Comparison of ENCODE assay signal across 7 cellular contexts in the genomic region with DNA sequence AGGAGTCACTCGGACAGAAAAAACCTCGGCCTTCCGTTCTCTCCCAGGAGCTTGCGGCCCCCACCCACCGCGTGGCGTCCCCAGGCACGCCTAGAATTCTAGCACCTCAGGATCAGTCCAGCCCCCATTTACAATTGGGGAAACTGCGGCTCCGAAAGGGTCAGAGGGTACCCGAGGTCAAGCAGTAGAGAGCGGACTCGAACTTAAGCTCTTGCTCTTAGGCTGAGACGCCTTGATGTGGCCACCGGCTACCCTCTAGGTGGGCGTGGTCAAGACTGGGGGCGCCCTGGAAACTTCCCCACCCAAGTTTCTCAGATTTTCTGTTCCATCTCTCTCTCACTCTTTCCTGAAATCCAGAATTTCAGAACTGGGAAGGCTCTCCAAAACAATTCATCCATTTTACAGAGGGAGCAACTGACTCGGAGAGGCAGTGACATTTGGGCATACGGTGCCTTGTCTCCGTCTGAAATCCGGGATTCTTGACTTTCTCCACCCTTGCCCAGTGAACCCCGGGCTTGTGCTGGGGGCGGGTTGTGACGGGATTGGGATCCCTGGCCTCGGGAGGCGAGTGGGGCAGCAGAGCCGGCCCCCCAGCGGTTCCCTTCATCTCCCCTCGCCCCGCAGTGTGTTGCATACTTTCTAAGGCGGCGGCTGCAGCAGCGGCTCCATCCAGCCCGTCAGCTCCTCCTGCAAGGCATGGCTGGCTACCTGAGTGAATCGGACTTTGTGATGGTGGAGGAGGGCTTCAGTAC. TPM values are rescaled to one million over a fixed set of nuclear protein-coding genes. Genes with fewer than 3 reads are reported as not detected.
DNase-seq lines count a peak whose midpoint lies in the region; ATAC-seq and TF ChIP-seq lines count a peak whose summit lies in the region.

No MANE protein-coding gene starts in this region.

- no peak for TF ChIP-seq CTCF in astrocyte of the cerebellum (IDR thresholded peaks at IDR 0.05; ENCODE audit: low read depth, low read length, missing control alignments)

- no peak for DNase-seq in Jurkat, Clone E6-1 (ENCODE audit: low read depth, low spot score)
- DNase-seq in astrocyte of the cerebellum (ENCODE audit: low read depth): no peak
- peak in 1 of 2 donors; percentile 30 for DNase-seq in left colon

- H3K4me1 ChIP-seq in stomach smooth muscle (ENCODE audit: control insufficient read depth, insufficient read depth, low read length): peaks cover 23% of the 10 kb centered on the region

- H3K27ac ChIP-seq in stomach smooth muscle (ENCODE audit: low read length): no peak overlapping the region

- intact Hi-C loops in left colon (cut with DNase I, micrococcal nuclease): loop anchor here in 1 of 2 donors (10.0 kb wide), 1 partner anchor 147 kb away; no protein-coding TSS in a partner anchor

- peak overlapping the region; percentile 69 for H3K4me3 ChIP-seq in Jurkat, Clone E6-1 (ENCODE audit: low read length)
- peak overlapping the region; percentile 68 for H3K4me3 ChIP-seq in astrocyte of the cerebellum (ENCODE audit: low read depth, low read length)
- peak overlapping the region; percentile 75 to 88 for H3K4me3 ChIP-seq in stomach smooth muscle (ENCODE audit: low read length in 2 of 2)

- no peaks in the 10 kb centered on the region for H3K9me3 ChIP-seq in stomach smooth muscle (ENCODE audit: control insufficient read depth in 2 of 2, low read length in 2 of 2)

- H3K27me3 ChIP-seq in stomach smooth muscle (ENCODE audit: control insufficient read depth in 1 of 2, insufficient read depth in 2 of 2, low read length in 2 of 2): no peaks in the 10 kb centered on the region

- ATAC-seq in left colon: peak; percentile 23
- ATAC-seq in HG02970 (IDR thresholded peaks at IDR 0.05; ENCODE audit: low FRiP score, unreplicated experiment): no peak
- no peak for ATAC-seq in GM18502 (IDR thresholded peaks at IDR 0.05; ENCODE audit: poor library complexity, unreplicated experiment)
- ATAC-seq in GM19397 (IDR thresholded peaks at IDR 0.05; ENCODE audit: unreplicated experiment): no peak

- in situ Hi-C loops in astrocyte of the cerebellum (cut with HindIII; ENCODE audit: low sequenced_read_pairs): no loop called here

- no peaks in the 10 kb centered on the region for H3K36me3 ChIP-seq in stomach smooth muscle (ENCODE audit: control insufficient read depth in 2 of 2, insufficient read depth in 2 of 2, low read length in 2 of 2)

- H3K9ac ChIP-seq in stomach smooth muscle (ENCODE audit: low read length in 2 of 2): peak overlapping the region; percentile 75 to 76

RNA-seq across cellular contexts. Expression of a gene that starts 0.8 kb away (rescaled TPM):
- polyA plus RNA-seq in Jurkat, Clone E6-1 (2012; ENCODE audit: insufficient read depth, insufficient read length): 8.0 TPM
- 10 to 100 TPM; 10.1 to 22.7 TPM for total RNA-seq in left colon

RNA-seq across cellular contexts. Expression of a gene that starts 45.0 kb away (rescaled TPM):
- polyA plus RNA-seq in Jurkat, Clone E6-1 (2012; ENCODE audit: insufficient read depth, insufficient read length): 345 TPM
- 100 to 1,000 TPM; 173 to 222 TPM for total RNA-seq in left colon
